ENCODE assay signal across 1 cellular context in the genomic region with DNA sequence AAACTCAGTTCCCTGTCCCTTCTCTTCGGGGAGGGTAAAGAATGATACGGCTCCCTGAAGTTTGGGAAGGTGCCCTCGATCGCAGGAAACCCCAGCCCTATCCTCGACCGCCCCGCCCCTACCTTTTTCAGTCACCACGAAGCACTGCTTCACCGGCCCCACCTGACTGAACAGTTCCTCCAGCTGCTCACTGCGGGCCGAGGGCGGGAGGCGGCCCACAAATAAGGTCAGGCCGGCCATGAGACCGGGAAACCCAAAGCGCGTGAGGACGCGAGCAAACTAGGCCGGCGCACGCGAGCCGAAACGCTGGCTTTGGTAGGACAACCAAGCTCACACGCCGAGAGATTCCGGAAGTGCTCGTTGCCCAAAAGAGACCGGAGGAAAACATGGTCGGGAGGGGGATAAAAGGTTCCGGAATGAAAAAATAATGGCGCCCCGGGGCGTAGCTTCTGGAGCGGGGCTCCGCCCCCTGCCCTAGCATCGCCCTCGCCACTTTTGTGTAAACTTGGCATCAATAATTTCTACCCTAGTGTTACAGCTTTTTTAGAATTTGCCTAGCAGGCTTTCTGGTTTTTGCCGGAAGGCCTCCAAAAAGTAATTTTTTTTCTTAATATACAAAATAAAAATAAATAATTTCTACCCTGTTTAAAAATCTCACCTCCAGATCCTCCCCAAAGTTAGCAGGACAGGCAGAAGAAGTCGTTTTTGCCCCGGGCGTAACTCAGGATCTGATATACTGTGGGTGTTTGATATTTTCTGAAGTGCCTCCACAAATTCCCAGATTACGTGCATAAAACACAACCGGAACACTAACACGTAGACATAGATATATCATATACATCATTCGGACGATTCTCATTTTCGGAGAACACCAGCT.
TF ChIP-seq lines count a peak whose summit lies in the region.

A gene with protein sequence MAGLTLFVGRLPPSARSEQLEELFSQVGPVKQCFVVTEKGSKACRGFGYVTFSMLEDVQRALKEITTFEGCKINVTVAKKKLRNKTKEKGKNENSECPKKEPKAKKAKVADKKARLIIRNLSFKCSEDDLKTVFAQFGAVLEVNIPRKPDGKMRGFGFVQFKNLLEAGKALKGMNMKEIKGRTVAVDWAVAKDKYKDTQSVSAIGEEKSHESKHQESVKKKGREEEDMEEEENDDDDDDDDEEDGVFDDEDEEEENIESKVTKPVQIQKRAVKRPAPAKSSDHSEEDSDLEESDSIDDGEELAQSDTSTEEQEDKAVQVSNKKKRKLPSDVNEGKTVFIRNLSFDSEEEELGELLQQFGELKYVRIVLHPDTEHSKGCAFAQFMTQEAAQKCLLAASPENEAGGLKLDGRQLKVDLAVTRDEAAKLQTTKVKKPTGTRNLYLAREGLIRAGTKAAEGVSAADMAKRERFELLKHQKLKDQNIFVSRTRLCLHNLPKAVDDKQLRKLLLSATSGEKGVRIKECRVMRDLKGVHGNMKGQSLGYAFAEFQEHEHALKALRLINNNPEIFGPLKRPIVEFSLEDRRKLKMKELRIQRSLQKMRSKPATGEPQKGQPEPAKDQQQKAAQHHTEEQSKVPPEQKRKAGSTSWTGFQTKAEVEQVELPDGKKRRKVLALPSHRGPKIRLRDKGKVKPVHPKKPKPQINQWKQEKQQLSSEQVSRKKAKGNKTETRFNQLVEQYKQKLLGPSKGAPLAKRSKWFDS (minus strand): TSS at position 355 of the 877 bp plus-strand sequence. CDS start 115 bp downstream, at position 240.

TF ChIP-seq in HepG2, 621 proteins besides CTCF, POLR2A, EP300 and RAD21 (continued from another document and continues in another):
- TF ChIP-seq, protein P1, sequence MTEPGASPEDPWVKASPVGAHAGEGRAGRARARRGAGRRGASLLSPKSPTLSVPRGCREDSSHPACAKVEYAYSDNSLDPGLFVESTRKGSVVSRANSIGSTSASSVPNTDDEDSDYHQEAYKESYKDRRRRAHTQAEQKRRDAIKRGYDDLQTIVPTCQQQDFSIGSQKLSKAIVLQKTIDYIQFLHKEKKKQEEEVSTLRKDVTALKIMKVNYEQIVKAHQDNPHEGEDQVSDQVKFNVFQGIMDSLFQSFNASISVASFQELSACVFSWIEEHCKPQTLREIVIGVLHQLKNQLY (CRISPR knock-in tag; IDR thresholded peaks at IDR 0.05) = peak; percentile 73; the same call in 1 of the 2 replicates
- no peak for TF ChIP-seq MZF1 (CRISPR knock-in tag; IDR thresholded peaks at IDR 0.05; ENCODE audit: borderline replicate concordance)
- peak; percentile 81 for TF ChIP-seq BHLHE40 (IDR thresholded peaks at IDR 0.05; ENCODE audit: low read length)
- no peak for TF ChIP-seq IKZF1 (IDR thresholded peaks at IDR 0.05)
- TF ChIP-seq SRSF9 (IDR thresholded peaks at IDR 0.05; ENCODE audit: borderline replicate concordance, insufficient read depth, low read depth, low read length, poor library complexity, severe bottlenecking) = no peak
- TF ChIP-seq, protein P2, sequence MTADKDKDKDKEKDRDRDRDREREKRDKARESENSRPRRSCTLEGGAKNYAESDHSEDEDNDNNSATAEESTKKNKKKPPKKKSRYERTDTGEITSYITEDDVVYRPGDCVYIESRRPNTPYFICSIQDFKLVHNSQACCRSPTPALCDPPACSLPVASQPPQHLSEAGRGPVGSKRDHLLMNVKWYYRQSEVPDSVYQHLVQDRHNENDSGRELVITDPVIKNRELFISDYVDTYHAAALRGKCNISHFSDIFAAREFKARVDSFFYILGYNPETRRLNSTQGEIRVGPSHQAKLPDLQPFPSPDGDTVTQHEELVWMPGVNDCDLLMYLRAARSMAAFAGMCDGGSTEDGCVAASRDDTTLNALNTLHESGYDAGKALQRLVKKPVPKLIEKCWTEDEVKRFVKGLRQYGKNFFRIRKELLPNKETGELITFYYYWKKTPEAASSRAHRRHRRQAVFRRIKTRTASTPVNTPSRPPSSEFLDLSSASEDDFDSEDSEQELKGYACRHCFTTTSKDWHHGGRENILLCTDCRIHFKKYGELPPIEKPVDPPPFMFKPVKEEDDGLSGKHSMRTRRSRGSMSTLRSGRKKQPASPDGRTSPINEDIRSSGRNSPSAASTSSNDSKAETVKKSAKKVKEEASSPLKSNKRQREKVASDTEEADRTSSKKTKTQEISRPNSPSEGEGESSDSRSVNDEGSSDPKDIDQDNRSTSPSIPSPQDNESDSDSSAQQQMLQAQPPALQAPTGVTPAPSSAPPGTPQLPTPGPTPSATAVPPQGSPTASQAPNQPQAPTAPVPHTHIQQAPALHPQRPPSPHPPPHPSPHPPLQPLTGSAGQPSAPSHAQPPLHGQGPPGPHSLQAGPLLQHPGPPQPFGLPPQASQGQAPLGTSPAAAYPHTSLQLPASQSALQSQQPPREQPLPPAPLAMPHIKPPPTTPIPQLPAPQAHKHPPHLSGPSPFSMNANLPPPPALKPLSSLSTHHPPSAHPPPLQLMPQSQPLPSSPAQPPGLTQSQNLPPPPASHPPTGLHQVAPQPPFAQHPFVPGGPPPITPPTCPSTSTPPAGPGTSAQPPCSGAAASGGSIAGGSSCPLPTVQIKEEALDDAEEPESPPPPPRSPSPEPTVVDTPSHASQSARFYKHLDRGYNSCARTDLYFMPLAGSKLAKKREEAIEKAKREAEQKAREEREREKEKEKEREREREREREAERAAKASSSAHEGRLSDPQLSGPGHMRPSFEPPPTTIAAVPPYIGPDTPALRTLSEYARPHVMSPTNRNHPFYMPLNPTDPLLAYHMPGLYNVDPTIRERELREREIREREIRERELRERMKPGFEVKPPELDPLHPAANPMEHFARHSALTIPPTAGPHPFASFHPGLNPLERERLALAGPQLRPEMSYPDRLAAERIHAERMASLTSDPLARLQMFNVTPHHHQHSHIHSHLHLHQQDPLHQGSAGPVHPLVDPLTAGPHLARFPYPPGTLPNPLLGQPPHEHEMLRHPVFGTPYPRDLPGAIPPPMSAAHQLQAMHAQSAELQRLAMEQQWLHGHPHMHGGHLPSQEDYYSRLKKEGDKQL (CRISPR knock-in tag; IDR thresholded peaks at IDR 0.05; ENCODE audit: low read depth) = peak; percentile 71; the same call in 1 of the 2 replicates
- peak; percentile 89; the same call in 1 of the 2 replicates for TF ChIP-seq ELF4 (CRISPR knock-in tag; IDR thresholded peaks at IDR 0.05; ENCODE audit: borderline replicate concordance)
- TF ChIP-seq CBFB (CRISPR knock-in tag; IDR thresholded peaks at IDR 0.05) = peak; percentile 93
- TF ChIP-seq MIER3 (CRISPR knock-in tag; IDR thresholded peaks at IDR 0.05; ENCODE audit: borderline replicate concordance) = peak; percentile 92; the same call in 1 of the 2 replicates
- peak; percentile 94; the same call in 1 of the 2 replicates for TF ChIP-seq NFE2L1 (CRISPR knock-in tag; IDR thresholded peaks at IDR 0.05; ENCODE audit: borderline replicate concordance)
- peak; percentile 54; the same call in 1 of the 2 replicates for TF ChIP-seq ATF1 (CRISPR knock-in tag; IDR thresholded peaks at IDR 0.05)
- TF ChIP-seq, protein P3, sequence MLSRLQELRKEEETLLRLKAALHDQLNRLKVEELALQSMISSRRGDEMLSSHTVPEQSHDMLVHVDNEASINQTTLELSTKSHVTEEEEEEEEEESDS (CRISPR knock-in tag; IDR thresholded peaks at IDR 0.05; ENCODE audit: borderline replicate concordance) = peak; percentile 98
- TF ChIP-seq FOSL1 (CRISPR knock-in tag; IDR thresholded peaks at IDR 0.05; ENCODE audit: borderline replicate concordance) = 0 out of 2 replicates have a peak, but pooled peaks have one; percentile 37
- TF ChIP-seq, protein P4, sequence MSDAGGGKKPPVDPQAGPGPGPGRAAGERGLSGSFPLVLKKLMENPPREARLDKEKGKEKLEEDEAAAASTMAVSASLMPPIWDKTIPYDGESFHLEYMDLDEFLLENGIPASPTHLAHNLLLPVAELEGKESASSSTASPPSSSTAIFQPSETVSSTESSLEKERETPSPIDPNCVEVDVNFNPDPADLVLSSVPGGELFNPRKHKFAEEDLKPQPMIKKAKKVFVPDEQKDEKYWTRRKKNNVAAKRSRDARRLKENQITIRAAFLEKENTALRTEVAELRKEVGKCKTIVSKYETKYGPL (CRISPR knock-in tag; IDR thresholded peaks at IDR 0.05) = peak; percentile 91; the same call in 1 of the 2 replicates
- TF ChIP-seq ZNF552 (CRISPR knock-in tag; IDR thresholded peaks at IDR 0.05; ENCODE audit: borderline replicate concordance) = peak; percentile 93
- TF ChIP-seq NR3C1 (CRISPR knock-in tag; IDR thresholded peaks at IDR 0.05) = no peak
- TF ChIP-seq, protein P5, sequence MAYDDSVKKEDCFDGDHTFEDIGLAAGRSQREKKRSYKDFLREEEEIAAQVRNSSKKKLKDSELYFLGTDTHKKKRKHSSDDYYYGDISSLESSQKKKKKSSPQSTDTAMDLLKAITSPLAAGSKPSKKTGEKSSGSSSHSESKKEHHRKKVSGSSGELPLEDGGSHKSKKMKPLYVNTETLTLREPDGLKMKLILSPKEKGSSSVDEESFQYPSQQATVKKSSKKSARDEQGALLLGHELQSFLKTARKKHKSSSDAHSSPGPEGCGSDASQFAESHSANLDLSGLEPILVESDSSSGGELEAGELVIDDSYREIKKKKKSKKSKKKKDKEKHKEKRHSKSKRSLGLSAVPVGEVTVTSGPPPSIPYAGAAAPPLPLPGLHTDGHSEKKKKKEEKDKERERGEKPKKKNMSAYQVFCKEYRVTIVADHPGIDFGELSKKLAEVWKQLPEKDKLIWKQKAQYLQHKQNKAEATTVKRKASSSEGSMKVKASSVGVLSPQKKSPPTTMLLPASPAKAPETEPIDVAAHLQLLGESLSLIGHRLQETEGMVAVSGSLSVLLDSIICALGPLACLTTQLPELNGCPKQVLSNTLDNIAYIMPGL (CRISPR knock-in tag; IDR thresholded peaks at IDR 0.05; ENCODE audit: borderline replicate concordance in 1 of 2, low read depth in 1 of 2) = peak; percentile 89 to 94
- peak; percentile 99; the same call in 1 of the 2 replicates for TF ChIP-seq CBX5 (CRISPR knock-in tag; IDR thresholded peaks at IDR 0.05; ENCODE audit: borderline replicate concordance)
- TF ChIP-seq ZNF34 (CRISPR knock-in tag; IDR thresholded peaks at IDR 0.05; ENCODE audit: borderline replicate concordance) = peak; percentile 66; the same call in 1 of the 2 replicates
- TF ChIP-seq HNRNPH1 (optimal IDR thresholded peaks at IDR 0.05; ENCODE audit: low read depth, low read length) = peak; percentile 65
- no peak for TF ChIP-seq ZNF382 (CRISPR knock-in tag; IDR thresholded peaks at IDR 0.05; ENCODE audit: borderline replicate concordance)
- peak; percentile 100 for TF ChIP-seq ARID2 (CRISPR knock-in tag; IDR thresholded peaks at IDR 0.05; ENCODE audit: borderline replicate concordance)
- peak; percentile 98 for TF ChIP-seq ZNF251 (CRISPR knock-in tag; IDR thresholded peaks at IDR 0.05)
- TF ChIP-seq ZNF782 (CRISPR knock-in tag; IDR thresholded peaks at IDR 0.05; ENCODE audit: borderline replicate concordance) = peak; percentile 99
- 0 out of 2 replicates have a peak, but pooled peaks have one; percentile 95 for TF ChIP-seq PAWR (CRISPR knock-in tag; IDR thresholded peaks at IDR 0.05; ENCODE audit: borderline replicate concordance)
- no peak for TF ChIP-seq SSRP1 (CRISPR knock-in tag; IDR thresholded peaks at IDR 0.05)
- TF ChIP-seq, protein P6, sequence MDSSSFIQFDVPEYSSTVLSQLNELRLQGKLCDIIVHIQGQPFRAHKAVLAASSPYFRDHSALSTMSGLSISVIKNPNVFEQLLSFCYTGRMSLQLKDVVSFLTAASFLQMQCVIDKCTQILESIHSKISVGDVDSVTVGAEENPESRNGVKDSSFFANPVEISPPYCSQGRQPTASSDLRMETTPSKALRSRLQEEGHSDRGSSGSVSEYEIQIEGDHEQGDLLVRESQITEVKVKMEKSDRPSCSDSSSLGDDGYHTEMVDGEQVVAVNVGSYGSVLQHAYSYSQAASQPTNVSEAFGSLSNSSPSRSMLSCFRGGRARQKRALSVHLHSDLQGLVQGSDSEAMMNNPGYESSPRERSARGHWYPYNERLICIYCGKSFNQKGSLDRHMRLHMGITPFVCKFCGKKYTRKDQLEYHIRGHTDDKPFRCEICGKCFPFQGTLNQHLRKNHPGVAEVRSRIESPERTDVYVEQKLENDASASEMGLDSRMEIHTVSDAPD (CRISPR knock-in tag; IDR thresholded peaks at IDR 0.05) = peak; percentile 96
- TF ChIP-seq, protein P7, sequence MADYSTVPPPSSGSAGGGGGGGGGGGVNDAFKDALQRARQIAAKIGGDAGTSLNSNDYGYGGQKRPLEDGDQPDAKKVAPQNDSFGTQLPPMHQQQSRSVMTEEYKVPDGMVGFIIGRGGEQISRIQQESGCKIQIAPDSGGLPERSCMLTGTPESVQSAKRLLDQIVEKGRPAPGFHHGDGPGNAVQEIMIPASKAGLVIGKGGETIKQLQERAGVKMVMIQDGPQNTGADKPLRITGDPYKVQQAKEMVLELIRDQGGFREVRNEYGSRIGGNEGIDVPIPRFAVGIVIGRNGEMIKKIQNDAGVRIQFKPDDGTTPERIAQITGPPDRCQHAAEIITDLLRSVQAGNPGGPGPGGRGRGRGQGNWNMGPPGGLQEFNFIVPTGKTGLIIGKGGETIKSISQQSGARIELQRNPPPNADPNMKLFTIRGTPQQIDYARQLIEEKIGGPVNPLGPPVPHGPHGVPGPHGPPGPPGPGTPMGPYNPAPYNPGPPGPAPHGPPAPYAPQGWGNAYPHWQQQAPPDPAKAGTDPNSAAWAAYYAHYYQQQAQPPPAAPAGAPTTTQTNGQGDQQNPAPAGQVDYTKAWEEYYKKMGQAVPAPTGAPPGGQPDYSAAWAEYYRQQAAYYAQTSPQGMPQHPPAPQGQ (CRISPR knock-in tag; IDR thresholded peaks at IDR 0.05; ENCODE audit: borderline replicate concordance) = no peak; the same call in 1 of the 2 replicates
- peak; percentile 99 for TF ChIP-seq DNMT3B (CRISPR knock-in tag; conservative IDR thresholded peaks at IDR 0.05)
- no peak for TF ChIP-seq RBM22 (optimal IDR thresholded peaks at IDR 0.05; ENCODE audit: low read length)
- TF ChIP-seq, protein P8, sequence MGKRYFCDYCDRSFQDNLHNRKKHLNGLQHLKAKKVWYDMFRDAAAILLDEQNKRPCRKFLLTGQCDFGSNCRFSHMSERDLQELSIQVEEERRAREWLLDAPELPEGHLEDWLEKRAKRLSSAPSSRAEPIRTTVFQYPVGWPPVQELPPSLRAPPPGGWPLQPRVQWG (CRISPR knock-in tag; IDR thresholded peaks at IDR 0.05; ENCODE audit: borderline replicate concordance, low read depth) = no peak
- TF ChIP-seq EZH2 (conservative IDR thresholded peaks at IDR 0.05; ENCODE audit: low read depth, low read length) = no peak
- TF ChIP-seq ZFP37 (CRISPR knock-in tag; IDR thresholded peaks at IDR 0.05; ENCODE audit: borderline replicate concordance) = peak; percentile 98
- peak; percentile 99 for TF ChIP-seq SALL2 (CRISPR knock-in tag; IDR thresholded peaks at IDR 0.05)
- peak; percentile 66 for TF ChIP-seq HMG20A (CRISPR knock-in tag; IDR thresholded peaks at IDR 0.05; ENCODE audit: borderline replicate concordance)
- TF ChIP-seq HNRNPLL (IDR thresholded peaks at IDR 0.05; ENCODE audit: low read depth, low read length, poor library complexity, severe bottlenecking) = peak; percentile 69
- peak; percentile 92; the same call in 1 of the 2 replicates for TF ChIP-seq RFXAP (CRISPR knock-in tag; IDR thresholded peaks at IDR 0.05; ENCODE audit: borderline replicate concordance)
- TF ChIP-seq ZNF143 (CRISPR knock-in tag; IDR thresholded peaks at IDR 0.05) = peak; percentile 55; the same call in 1 of the 2 replicates
- peak; percentile 99 for TF ChIP-seq ZNF354B (CRISPR knock-in tag; IDR thresholded peaks at IDR 0.05)
- peak; percentile 95; the same call in 1 of the 2 replicates for TF ChIP-seq ZNF790 (CRISPR knock-in tag; IDR thresholded peaks at IDR 0.05; ENCODE audit: borderline replicate concordance)
